Comparison of ENCODE assay signal across 41 cellular contexts in genomic region chr15:50328116-50328515, GRCh38.
"Had no signal": no experiment of that assay in that cellular context is flagged by ENCODE, and none has a peak within 500 bp of the region (broad histone marks: within the 10 kb centered on the region; RNA-seq: fewer than 3 reads in every experiment).

No MANE protein-coding gene starts in this region.

- H3K9me3 ChIP-seq: adrenal gland, ascending aorta, body of pancreas, breast epithelium had no signal

- DNase-seq: activated effector memory CD4-positive, alpha-beta T cell treated with anti-CD3 and anti-CD28 coated beads, Interleukin-2, amount 50 U/mL, for 16 hours; activated effector memory CD4-positive, alpha-beta T cell treated with Interleukin-2 at 50 U/mL for 16 hours; activated gamma-delta T cell; activated gamma-delta T cell treated with Interleukin-2 at 50 U/mL for 16 hours; activated naive CD4-positive, alpha-beta T cell; activated naive CD4-positive, alpha-beta T cell treated with anti-CD3 and anti-CD28 coated beads for 36 hours; activated naive CD4-positive, alpha-beta T cell treated with anti-CD3 and anti-CD28 coated beads, Interleukin-2, amount 10 ng/mL, durations not matched to agents 7 days and 5 days; activated naive CD4-positive, alpha-beta T cell treated with anti-CD3 and anti-CD28 coated beads, Interleukin-2, amount 50 U/mL, for 16 hours; activated naive CD4-positive, alpha-beta T cell treated with Interleukin-2 at 50 U/mL for 16 hours; activated naive CD8-positive, alpha-beta T cell treated with anti-CD3 and anti-CD28 coated beads for 36 hours; activated naive CD8-positive, alpha-beta T cell treated with anti-CD3 and anti-CD28 coated beads, Interleukin-2, amount 10 ng/mL, durations not matched to agents 7 days and 5 days; activated naive CD8-positive, alpha-beta T cell treated with anti-CD3 and anti-CD28 coated beads, Interleukin-2, amount 50 U/mL, for 24 hours; activated T-cell treated with anti-CD3 and anti-CD28 coated beads for 4 hours; activated T-cell treated with anti-CD3 and anti-CD28 coated beads, Interleukin-2, amount 50 U/mL, for 1 hour; activated T-cell treated with anti-CD3 and anti-CD28 coated beads, Interleukin-2, amount 50 U/mL, for 24 hours; activated T-cell treated with anti-CD3 and anti-CD28 coated beads, Interleukin-2, amount 50 U/mL, for 4 hours; activated T-cell treated with anti-CD3 and anti-CD28 coated beads, Interleukin-2, amount 50 U/mL, for 48 hours; activated T-cell treated with anti-CD3 and anti-CD28 coated beads, Interleukin-2, amount 50 U/mL, for 72 hours; adrenal gland; amniotic stem cell; amygdala; anterior cingulate cortex; aorta; body of pancreas; brain microvascular endothelial cell; caudate nucleus; central memory CD4-positive, alpha-beta T cell; cerebellar nuclear complex had no signal

- H3K27ac Mint-ChIP-seq: activated naive CD4-positive, alpha-beta T cell treated with anti-CD3 and anti-CD28 coated beads for 36 hours; activated naive CD4-positive, alpha-beta T cell treated with anti-CD3 and anti-CD28 coated beads, Interleukin-2, amount 10 ng/mL, durations not matched to agents 7 days and 5 days; activated naive CD4-positive, alpha-beta T cell treated with anti-CD3 and anti-CD28 coated beads, Interleukin-2, amount 50 U/mL, for 24 hours; activated naive CD4-positive, alpha-beta T cell treated with anti-CD3 and anti-CD28 coated beads, Interleukin-2, amount 50 U/mL, for 72 hours; activated naive CD8-positive, alpha-beta T cell; activated naive CD8-positive, alpha-beta T cell treated with anti-CD3 and anti-CD28 coated beads for 36 hours; activated naive CD8-positive, alpha-beta T cell treated with anti-CD3 and anti-CD28 coated beads, Interleukin-2, amount 10 ng/mL, durations not matched to agents 7 days and 5 days; activated naive CD8-positive, alpha-beta T cell treated with anti-CD3 and anti-CD28 coated beads, Interleukin-2, amount 50 U/mL, for 24 hours; activated T-cell treated with anti-CD3 and anti-CD28 coated beads, Interleukin-2, amount 50 U/mL, for 24 hours; activated T-cell treated with anti-CD3 and anti-CD28 coated beads, Interleukin-2, amount 50 U/mL, for 72 hours; activated T-helper 1 cell treated with anti-CD3 and anti-CD28 coated beads, Interleukin-12 subunit alpha, Interleukin-12 subunit beta, Interleukin-2, Interleukin-4 antibody, amounts not matched to agents 30 ng/mL and 10 ng/mL and 1 ng/mL, durations not matched to agents 14 hours and 24 hours and 36 hours; activated T-helper 17 cell treated with anti-CD3 and anti-CD28 coated beads, Interleukin-2, amount 50 U/mL, for 72 hours; activated T-helper 2 cell treated with anti-CD3 and anti-CD28 coated beads, Interferon-gamma antibody, Interleukin-2, Interleukin-4, amounts not matched to agents 10 μg/mL and 5 μg/mL and 100 μg/mL, durations not matched to agents 14 hours and 24 hours and 36 hours; brain had no signal

- H3K4me1 ChIP-seq: adrenal gland, ascending aorta, body of pancreas, breast epithelium had no signal

- H3K27me3 Mint-ChIP-seq: activated naive CD4-positive, alpha-beta T cell treated with anti-CD3 and anti-CD28 coated beads, Interleukin-2, amount 10 ng/mL, durations not matched to agents 7 days and 5 days; activated naive CD4-positive, alpha-beta T cell treated with anti-CD3 and anti-CD28 coated beads, Interleukin-2, amount 50 U/mL, for 24 hours; activated naive CD8-positive, alpha-beta T cell; activated naive CD8-positive, alpha-beta T cell treated with anti-CD3 and anti-CD28 coated beads for 36 hours; activated naive CD8-positive, alpha-beta T cell treated with anti-CD3 and anti-CD28 coated beads, Interleukin-2, amount 10 ng/mL, durations not matched to agents 7 days and 5 days; activated naive CD8-positive, alpha-beta T cell treated with anti-CD3 and anti-CD28 coated beads, Interleukin-2, amount 50 U/mL, for 24 hours; activated T-cell treated with anti-CD3 and anti-CD28 coated beads, Interleukin-2, amount 50 U/mL, for 24 hours; activated T-helper 17 cell treated with anti-CD3 and anti-CD28 coated beads, Interleukin-2, amount 50 U/mL, for 72 hours; central memory CD8-positive, alpha-beta T cell had no signal

- FAIRE-seq: astrocyte, bronchial epithelial cell had no signal

- ATAC-seq: activated naive CD4-positive, alpha-beta T cell treated with anti-CD3 and anti-CD28 coated beads, Interleukin-2, amount 50 U/mL, for 72 hours; activated naive CD8-positive, alpha-beta T cell treated with anti-CD3 and anti-CD28 coated beads, Interleukin-2, amount 50 U/mL, for 24 hours; activated T-cell treated with anti-CD3 and anti-CD28 coated beads, Interleukin-2, amount 50 U/mL, for 4 hours; activated T-cell treated with anti-CD3 and anti-CD28 coated beads, Interleukin-2, amount 50 U/mL, for 72 hours; activated T-helper 17 cell treated with anti-CD3 and anti-CD28 coated beads, Interleukin-2, amount 50 U/mL, for 72 hours; body of pancreas had no signal

- H3K4me3 Mint-ChIP-seq: activated naive CD4-positive, alpha-beta T cell treated with anti-CD3 and anti-CD28 coated beads for 36 hours; activated naive CD4-positive, alpha-beta T cell treated with anti-CD3 and anti-CD28 coated beads, Interleukin-2, amount 10 ng/mL, durations not matched to agents 7 days and 5 days; activated naive CD4-positive, alpha-beta T cell treated with anti-CD3 and anti-CD28 coated beads, Interleukin-2, amount 50 U/mL, for 24 hours; activated naive CD8-positive, alpha-beta T cell; activated naive CD8-positive, alpha-beta T cell treated with anti-CD3 and anti-CD28 coated beads for 36 hours; activated naive CD8-positive, alpha-beta T cell treated with anti-CD3 and anti-CD28 coated beads, Interleukin-2, amount 10 ng/mL, durations not matched to agents 7 days and 5 days; activated naive CD8-positive, alpha-beta T cell treated with anti-CD3 and anti-CD28 coated beads, Interleukin-2, amount 50 U/mL, for 24 hours; activated T-cell treated with anti-CD3 and anti-CD28 coated beads, Interleukin-2, amount 50 U/mL, for 24 hours; activated T-cell treated with anti-CD3 and anti-CD28 coated beads, Interleukin-2, amount 50 U/mL, for 4 hours; activated T-cell treated with anti-CD3 and anti-CD28 coated beads, Interleukin-2, amount 50 U/mL, for 72 hours; activated T-helper 1 cell treated with anti-CD3 and anti-CD28 coated beads, Interleukin-12 subunit alpha, Interleukin-12 subunit beta, Interleukin-2, Interleukin-4 antibody, amounts not matched to agents 30 ng/mL and 10 ng/mL and 1 ng/mL, durations not matched to agents 14 hours and 24 hours and 36 hours; activated T-helper 17 cell treated with anti-CD3 and anti-CD28 coated beads, Interleukin-2, amount 50 U/mL, for 72 hours; brain; central memory CD8-positive, alpha-beta T cell had no signal

- H3K4me1 Mint-ChIP-seq: brain had no signal

- H3K9me3 Mint-ChIP-seq: activated naive CD4-positive, alpha-beta T cell treated with anti-CD3 and anti-CD28 coated beads for 36 hours; activated naive CD4-positive, alpha-beta T cell treated with anti-CD3 and anti-CD28 coated beads, Interleukin-2, amount 10 ng/mL, durations not matched to agents 7 days and 5 days; activated naive CD4-positive, alpha-beta T cell treated with anti-CD3 and anti-CD28 coated beads, Interleukin-2, amount 50 U/mL, for 24 hours; activated naive CD4-positive, alpha-beta T cell treated with anti-CD3 and anti-CD28 coated beads, Interleukin-2, amount 50 U/mL, for 72 hours; activated naive CD8-positive, alpha-beta T cell treated with anti-CD3 and anti-CD28 coated beads for 36 hours; activated naive CD8-positive, alpha-beta T cell treated with anti-CD3 and anti-CD28 coated beads, Interleukin-2, amount 10 ng/mL, durations not matched to agents 7 days and 5 days; activated naive CD8-positive, alpha-beta T cell treated with anti-CD3 and anti-CD28 coated beads, Interleukin-2, amount 50 U/mL, for 24 hours; activated T-cell treated with anti-CD3 and anti-CD28 coated beads, Interleukin-2, amount 50 U/mL, for 24 hours; activated T-cell treated with anti-CD3 and anti-CD28 coated beads, Interleukin-2, amount 50 U/mL, for 4 hours; activated T-cell treated with anti-CD3 and anti-CD28 coated beads, Interleukin-2, amount 50 U/mL, for 72 hours; activated T-helper 1 cell treated with anti-CD3 and anti-CD28 coated beads, Interleukin-12 subunit alpha, Interleukin-12 subunit beta, Interleukin-2, Interleukin-4 antibody, amounts not matched to agents 30 ng/mL and 10 ng/mL and 1 ng/mL, durations not matched to agents 14 hours and 24 hours and 36 hours; activated T-helper 17 cell treated with anti-CD3 and anti-CD28 coated beads, Interleukin-2, amount 50 U/mL, for 72 hours; activated T-helper 2 cell treated with anti-CD3 and anti-CD28 coated beads, Interferon-gamma antibody, Interleukin-2, Interleukin-4, amounts not matched to agents 10 μg/mL and 5 μg/mL and 100 μg/mL, durations not matched to agents 14 hours and 24 hours and 36 hours; brain; central memory CD8-positive, alpha-beta T cell had no signal

- H3K4me3 ChIP-seq: adrenal gland, ascending aorta, body of pancreas, breast epithelium, cardiac muscle cell had no signal

- H3K27me3 ChIP-seq: adrenal gland, ascending aorta, body of pancreas, brain microvascular endothelial cell, breast epithelium, cardiac muscle cell had no signal

- H3K36me3 ChIP-seq: adrenal gland, ascending aorta, brain microvascular endothelial cell, breast epithelium, cardiac muscle cell had no signal

- H3K27ac ChIP-seq: adrenal gland, ascending aorta, body of pancreas, brain microvascular endothelial cell, breast epithelium, cardiac muscle cell had no signal
